1 cellular context compared by ENCODE assay signal in the genomic region with DNA sequence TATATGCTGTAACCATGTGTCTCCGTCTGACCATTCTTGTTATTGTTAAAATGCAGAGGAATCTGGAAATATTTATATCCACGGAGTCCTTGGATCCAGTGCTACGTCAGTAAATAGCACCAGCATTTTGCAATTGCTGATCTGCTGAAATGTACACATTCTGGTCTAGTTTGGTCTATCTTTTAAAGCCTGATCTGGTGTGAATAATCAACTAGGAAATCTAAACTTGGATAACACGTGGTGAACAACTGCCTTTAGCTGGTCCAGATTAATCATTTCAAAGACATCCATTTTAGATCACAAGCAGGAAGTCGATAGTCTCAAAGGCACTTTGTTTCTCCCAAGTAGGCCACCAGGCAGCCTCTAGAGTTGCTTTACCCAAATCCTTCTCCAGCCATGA.
TF ChIP-seq lines count a peak whose summit lies in the region.

No MANE protein-coding gene starts in this region.

TF ChIP-seq in IMR-90, 13 proteins besides CTCF, POLR2A, EP300 and RAD21:
- TF ChIP-seq CEBPB (IDR thresholded peaks at IDR 0.05; ENCODE audit: low read depth, low read length), result no peak
- TF ChIP-seq FOS (IDR thresholded peaks at IDR 0.05; ENCODE audit: low read depth, low read length), result no peak
- TF ChIP-seq RCOR1 (IDR thresholded peaks at IDR 0.05; ENCODE audit: insufficient replicate concordance, low read length), result no peak
- TF ChIP-seq, protein P1, sequence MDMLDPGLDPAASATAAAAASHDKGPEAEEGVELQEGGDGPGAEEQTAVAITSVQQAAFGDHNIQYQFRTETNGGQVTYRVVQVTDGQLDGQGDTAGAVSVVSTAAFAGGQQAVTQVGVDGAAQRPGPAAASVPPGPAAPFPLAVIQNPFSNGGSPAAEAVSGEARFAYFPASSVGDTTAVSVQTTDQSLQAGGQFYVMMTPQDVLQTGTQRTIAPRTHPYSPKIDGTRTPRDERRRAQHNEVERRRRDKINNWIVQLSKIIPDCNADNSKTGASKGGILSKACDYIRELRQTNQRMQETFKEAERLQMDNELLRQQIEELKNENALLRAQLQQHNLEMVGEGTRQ (IDR thresholded peaks at IDR 0.05; ENCODE audit: low read depth, low read length), result no peak
- no peak for TF ChIP-seq CHD1 (IDR thresholded peaks at IDR 0.05; ENCODE audit: low read depth, low read length)
- no peak for TF ChIP-seq MAZ (IDR thresholded peaks at IDR 0.05; ENCODE audit: borderline replicate concordance, low read depth, low read length)
- TF ChIP-seq MXI1 (IDR thresholded peaks at IDR 0.05; ENCODE audit: borderline replicate concordance, low read depth, low read length), result no peak
- no peak for TF ChIP-seq BHLHE40 (IDR thresholded peaks at IDR 0.05; ENCODE audit: low read depth, low read length)
- TF ChIP-seq, protein P2, sequence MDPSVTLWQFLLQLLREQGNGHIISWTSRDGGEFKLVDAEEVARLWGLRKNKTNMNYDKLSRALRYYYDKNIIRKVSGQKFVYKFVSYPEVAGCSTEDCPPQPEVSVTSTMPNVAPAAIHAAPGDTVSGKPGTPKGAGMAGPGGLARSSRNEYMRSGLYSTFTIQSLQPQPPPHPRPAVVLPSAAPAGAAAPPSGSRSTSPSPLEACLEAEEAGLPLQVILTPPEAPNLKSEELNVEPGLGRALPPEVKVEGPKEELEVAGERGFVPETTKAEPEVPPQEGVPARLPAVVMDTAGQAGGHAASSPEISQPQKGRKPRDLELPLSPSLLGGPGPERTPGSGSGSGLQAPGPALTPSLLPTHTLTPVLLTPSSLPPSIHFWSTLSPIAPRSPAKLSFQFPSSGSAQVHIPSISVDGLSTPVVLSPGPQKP (IDR thresholded peaks at IDR 0.05; ENCODE audit: borderline replicate concordance, low read depth, low read length), result no peak
TF ChIP-seq in IMR-90: peak in this region for 0.
